Comparison of ENCODE assay signal across 9 cellular contexts in genomic region chr16:54633943-54634362, GRCh38.
DNase-seq lines count a peak whose midpoint lies in the region; ATAC-seq and TF ChIP-seq lines count a peak whose summit lies in the region.
"Had no signal": no experiment of that assay in that cellular context is flagged by ENCODE, and none has a peak within 500 bp of the region (broad histone marks: within the 10 kb centered on the region; RNA-seq: fewer than 3 reads in every experiment).

No MANE protein-coding gene starts in this region.

- no peak for TF ChIP-seq EP300 in SK-N-SH (IDR thresholded peaks at IDR 0.05; ENCODE audit: borderline replicate concordance in 1 of 2, low read depth in 1 of 2, low read length in 1 of 2)

- H3K4me3 ChIP-seq in GM23248: peak overlapping the region; percentile 42; the same call in 1 of the 2 replicates
- no peak overlapping the region for H3K4me3 ChIP-seq in SK-N-SH (ENCODE audit: low read depth in 2 of 2, low read length in 1 of 2)

- TF ChIP-seq CTCF in SK-N-SH (IDR thresholded peaks at IDR 0.05): peak; percentile 60

- H3K9me2 ChIP-seq in GM23248 (ENCODE audit: insufficient read depth): peaks cover 4% of the 10 kb centered on the region; the same call in 1 of the 2 replicates
- H3K9me2 ChIP-seq in SK-N-SH: no peaks in the 10 kb centered on the region

- H2AFZ ChIP-seq in GM23248: peak overlapping the region; percentile 81
- 0 out of 2 replicates have a peak overlapping the region, but pooled peaks have one; percentile 13 for H2AFZ ChIP-seq in SK-N-SH (ENCODE audit: low read depth)

- H3K9ac ChIP-seq in GM23248 (no peak overlapping the region), SK-N-SH (no peak overlapping the region)

- H3K79me2 ChIP-seq in GM23248 (ENCODE audit: insufficient read depth) (no peaks in the 10 kb centered on the region), SK-N-SH (ENCODE audit: insufficient read depth) (no peaks in the 10 kb centered on the region)

- POLR2A ChIA-PET in SK-N-SH (lab: Yijun Ruan, JAX): no interaction called here

- in situ Hi-C loops in GM23248 (cut with MboI): no loop called here

- no peaks in the 10 kb centered on the region for H3K36me3 ChIP-seq in GM23248 (ENCODE audit: low read depth)
- H3K36me3 ChIP-seq in SK-N-SH (replicated peaks in 1 of 2; ENCODE audit: control insufficient read depth in 1 of 2, insufficient read depth in 2 of 2, low read length in 1 of 2): no peaks in the 10 kb centered on the region

- no peak for ATAC-seq in HG03159 (IDR thresholded peaks at IDR 0.05; ENCODE audit: unreplicated experiment)
- ATAC-seq in GM21526 (IDR thresholded peaks at IDR 0.05; ENCODE audit: low FRiP score, unreplicated experiment): no peak
- no peak for ATAC-seq in GM19328 (IDR thresholded peaks at IDR 0.05; ENCODE audit: unreplicated experiment)

- TF ChIP-seq RAD21 in SK-N-SH (IDR thresholded peaks at IDR 0.05; ENCODE audit: low read length): peak; percentile 51

- CTCF ChIA-PET in SK-N-SH (lab: Yijun Ruan, JAX): interaction anchor here (0.6 to 1.7 kb wide), 7 partner anchors 10 to 1305 kb away, joined by 3 to 5 read pairs (median 3); no protein-coding TSS in a partner anchor

- H3F3A ChIP-seq in GM23248 (ENCODE audit: insufficient read depth): peaks cover 12% of the 10 kb centered on the region; the same call in 1 of the 2 replicates
- H3F3A ChIP-seq in SK-N-SH (replicated peaks; ENCODE audit: insufficient read depth): no peaks in the 10 kb centered on the region

- H3K27ac ChIP-seq in GM23248 (no peak overlapping the region), SK-N-SH (ENCODE audit: low read depth in 2 of 2, low read length in 1 of 2) (no peak overlapping the region)

- DNase-seq in A172 (ENCODE audit: low spot score): peak; percentile 16
- DNase-seq in GM23248: peak; percentile 57
- no peak for DNase-seq in SK-N-SH
- peak; percentile 34 for DNase-seq in inferior parietal cortex (ENCODE audit: extremely low spot score)
- DNase-seq in activated T-cell treated with anti-CD3 and anti-CD28 coated beads, Interleukin-2, amount 50 U/mL, for 48 hours: no peak
- DNase-seq: GF-D8 had no signal

- no peaks in the 10 kb centered on the region for H3K9me3 ChIP-seq in GM23248 (ENCODE audit: low read depth)
- H3K9me3 ChIP-seq in SK-N-SH: no peaks in the 10 kb centered on the region

- H3K27me3 ChIP-seq in GM23248 (replicated peaks; ENCODE audit: insufficient read depth) (no peaks in the 10 kb centered on the region; the same call in 1 of the 2 replicates), SK-N-SH (ENCODE audit: insufficient read depth) (no peaks in the 10 kb centered on the region; the same call in 1 of the 2 replicates)

- H3K4me2 ChIP-seq in GM23248 (ENCODE audit: unreplicated experiment) (no peak overlapping the region), SK-N-SH (no peak overlapping the region)

- H3K4me1 ChIP-seq in GM23248 (ENCODE audit: insufficient read depth) (peaks cover 4% of the 10 kb centered on the region; the same call in 1 of the 2 replicates), SK-N-SH (ENCODE audit: control insufficient read depth in 1 of 2, insufficient read depth in 2 of 2, low read depth in 1 of 2, low read length in 1 of 2) (peaks cover 0 to 9% of the 10 kb centered on the region in 2 experiments; a peak in 3 of 4 replicates)

- WGBS in GM23248 (ENCODE audit: low coverage in 1 of 2, low lambda C conversion rate in 2 of 2, missing lambda C conversion rate in 2 of 2), 2 experiments: 45 to 55% methylated on average over 6 of the region's 6 CpGs
- WGBS in SK-N-SH (ENCODE audit: low lambda C conversion rate): 71% methylated on average over 6 of the region's 6 CpGs

- H4K20me1 ChIP-seq in GM23248 (ENCODE audit: insufficient read depth): no peaks in the 10 kb centered on the region
- no peaks in the 10 kb centered on the region for H4K20me1 ChIP-seq in SK-N-SH (ENCODE audit: insufficient read depth)

TF ChIP-seq in SK-N-SH, 30 proteins besides CTCF, POLR2A, EP300 and RAD21:
- peak; percentile 87 for TF ChIP-seq YY1 (IDR thresholded peaks at IDR 0.05; ENCODE audit: low read depth)
- no peak for TF ChIP-seq MAX (IDR thresholded peaks at IDR 0.05; ENCODE audit: low read depth)
- peak; percentile 20; the same call in 1 of the 2 replicates for TF ChIP-seq SMC3 (IDR thresholded peaks at IDR 0.05; ENCODE audit: low read depth, low read length)

Comparison
In these comparisons a context has a peak if more than half of its experiments do, and no peak if none do; other contexts are left out.
1. DNase-seq: peak in A172 (single experiment), GM23248 (single experiment) and inferior parietal cortex (single experiment); none in SK-N-SH (single experiment) and activated T-cell treated with anti-CD3 and anti-CD28 coated beads, Interleukin-2, amount 50 U/mL, for 48 hours (0 of 2).